ENCODE assay signal across 15 cellular contexts in genomic region chr4:122831515-122832196, GRCh38. TPM values are rescaled to one million over a fixed set of nuclear protein-coding genes. Genes with fewer than 3 reads are reported as not detected.
A peak's percentile ranks its signal among the peaks of the same experiment; 100 is the strongest.
DNase-seq lines count a peak whose midpoint lies in the region; ATAC-seq and TF ChIP-seq lines count a peak whose summit lies in the region.
"Had no signal": no experiment of that assay in that cellular context is flagged by ENCODE, and none has a peak within 500 bp of the region (broad histone marks: within the 10 kb centered on the region; RNA-seq: fewer than 3 reads in every experiment).

No MANE protein-coding gene starts in this region.

- H3K27ac ChIP-seq in HUES64 (ENCODE audit: low read depth, low read length) (no peak overlapping the region), breast epithelium (peak overlapping the region; percentile 77 to 92), mesenchymal stem cell (ENCODE audit: low read length, poor library complexity, severe bottlenecking) (no peak overlapping the region)
- H3K27ac ChIP-seq: BLaER1, foreskin keratinocyte, neutrophil, SJSA1 had no signal

- H3K18ac ChIP-seq in mesenchymal stem cell (ENCODE audit: low read depth in 1 of 2, low read length in 2 of 2), result no peak overlapping the region

- no peak overlapping the region for H2BK120ac ChIP-seq in mesenchymal stem cell (ENCODE audit: low read depth, low read length)

- H2BK15ac ChIP-seq in mesenchymal stem cell (ENCODE audit: low read depth, poor library complexity, severe bottlenecking), result no peak overlapping the region

- H4K91ac ChIP-seq in mesenchymal stem cell (ENCODE audit: low read length), result no peak overlapping the region

- H3K36me3 ChIP-seq in HUES64 (ENCODE audit: insufficient read depth, low read length), result peaks cover 66% of the 10 kb centered on the region
- no peaks in the 10 kb centered on the region for H3K36me3 ChIP-seq in breast epithelium
- peaks cover 4 to 16% of the 10 kb centered on the region in 2 experiments for H3K36me3 ChIP-seq in mesenchymal stem cell (ENCODE audit: control insufficient read depth in 1 of 2, insufficient read depth in 2 of 2, low read depth in 1 of 2, low read length in 2 of 2)
- H3K36me3 ChIP-seq: BLaER1, neutrophil had no signal

- peak; percentile 26 for DNase-seq in COR-L47 (lab: John Stamatoyannopoulos, UW)
- no peak for DNase-seq in breast epithelium (ENCODE audit: low spot score in 2 of 2)
- DNase-seq in mesenchymal stem cell, result peak; percentile 37
- no peak for DNase-seq in lower leg skin (ENCODE audit: low spot score in 2 of 2)
- no peak for DNase-seq in activated T-cell treated with anti-CD3 and anti-CD28 coated beads, Interleukin-2, amount 50 U/mL, for 48 hours
- DNase-seq: activated CD4-positive, alpha-beta memory T cell treated with anti-CD3 and anti-CD28 coated beads, Interleukin-2, amount 10 ng/mL, durations not matched to agents 7 days and 5 days; NCI-H2171 treated with DMSO at 0.1 percent for 48 hours had no signal

- H2BK5ac ChIP-seq in mesenchymal stem cell (ENCODE audit: low read depth, low read length, poor library complexity, severe bottlenecking), result no peak overlapping the region

- H2BK12ac ChIP-seq in mesenchymal stem cell (ENCODE audit: low read length in 2 of 2), result no peak overlapping the region

- no peak overlapping the region for H2AFZ ChIP-seq in mesenchymal stem cell (ENCODE audit: low read depth, low read length)

- TF ChIP-seq POLR2A in breast epithelium (IDR thresholded peaks at IDR 0.05) (no peak), lower leg skin (IDR thresholded peaks at IDR 0.05) (no peak)

- peaks cover 80% of the 10 kb centered on the region for H3K4me1 ChIP-seq in HUES64 (ENCODE audit: insufficient read depth, low read length)
- H3K4me1 ChIP-seq in breast epithelium, result peaks cover 0 to 10% of the 10 kb centered on the region in 2 donors
- H3K4me1 ChIP-seq in mesenchymal stem cell (ENCODE audit: control insufficient read depth, insufficient read depth, low read depth, low read length), result peaks cover 7% of the 10 kb centered on the region

- H3K4me3 ChIP-seq in HUES64 (ENCODE audit: low read length) (peak overlapping the region; percentile 81; the same call in 1 of the 2 replicates), breast epithelium (no peak overlapping the region), mesenchymal stem cell (ENCODE audit: insufficient read depth in 1 of 2, low read depth in 1 of 2, low read length in 2 of 2) (peak overlapping the region in 1 of 2 experiments; percentile 15), lower leg skin (ENCODE audit: low read depth, poor library complexity, severe bottlenecking) (no peak overlapping the region)
- H3K4me3 ChIP-seq: BLaER1, SJSA1 had no signal

- no peak overlapping the region for H4K8ac ChIP-seq in mesenchymal stem cell (ENCODE audit: low read length)

- H3K14ac ChIP-seq in mesenchymal stem cell (ENCODE audit: low read length in 2 of 2), result no peak overlapping the region

- no peaks in the 10 kb centered on the region for H3K27me3 ChIP-seq in HUES64 (ENCODE audit: insufficient read depth, low read length)
- H3K27me3 ChIP-seq in breast epithelium, result no peaks in the 10 kb centered on the region
- no peaks in the 10 kb centered on the region for H3K27me3 ChIP-seq in mesenchymal stem cell (ENCODE audit: control insufficient read depth in 1 of 2, insufficient read depth in 1 of 2, low read length in 2 of 2)
- H3K27me3 ChIP-seq: SJSA1 had no signal

- H3K9ac ChIP-seq in HUES64 (ENCODE audit: low read depth, low read length) (no peak overlapping the region), mesenchymal stem cell (ENCODE audit: low read length) (peak overlapping the region; percentile 17)
- H3K9ac ChIP-seq: BLaER1 had no signal

- no peak overlapping the region for H3K4ac ChIP-seq in mesenchymal stem cell (ENCODE audit: low read depth in 1 of 2, low read length in 2 of 2)

- WGBS in HUES64, result 96% methylated on average over 6 of the region's 6 CpGs
- WGBS in mesenchymal stem cell, result 75% methylated on average over 4 of the region's 6 CpGs
- 55 to 63% methylated on average over 6 of the region's 6 CpGs for WGBS in lower leg skin, 2 donors

- ATAC-seq in HG03097 (IDR thresholded peaks at IDR 0.05; ENCODE audit: low FRiP score, unreplicated experiment) (no peak), GM21367 (IDR thresholded peaks at IDR 0.05; ENCODE audit: unreplicated experiment) (no peak)
- ATAC-seq: foreskin keratinocyte, HCT116 had no signal

- no peak overlapping the region for H3K4me2 ChIP-seq in mesenchymal stem cell (ENCODE audit: low read length, poor library complexity, severe bottlenecking)
- H3K4me2 ChIP-seq: BLaER1 had no signal

- H2AK5ac ChIP-seq in mesenchymal stem cell (ENCODE audit: low read length, severe bottlenecking), result no peak overlapping the region

- H3K79me1 ChIP-seq in mesenchymal stem cell (replicated peaks; ENCODE audit: low read length, poor library complexity, severe bottlenecking), result no peaks in the 10 kb centered on the region

- no peak overlapping the region for H3K23ac ChIP-seq in mesenchymal stem cell (ENCODE audit: low read length in 2 of 2)

- no peak for TF ChIP-seq CTCF in breast epithelium (IDR thresholded peaks at IDR 0.05)
- no peak for TF ChIP-seq CTCF in lower leg skin (IDR thresholded peaks at IDR 0.05)

- intact Hi-C loops in breast epithelium (cut with DNase I; ENCODE audit: low total_unique reads) (no loop called here), lower leg skin (cut with DNase I; ENCODE audit: low total_unique reads) (no loop called here)

- no peaks in the 10 kb centered on the region for H3K9me3 ChIP-seq in HUES64 (ENCODE audit: insufficient read depth, low read depth, low read length)
- H3K9me3 ChIP-seq in breast epithelium, result no peaks in the 10 kb centered on the region
- no peaks in the 10 kb centered on the region for H3K9me3 ChIP-seq in mesenchymal stem cell (ENCODE audit: control insufficient read depth, low read length)
- H3K9me3 ChIP-seq: BLaER1, neutrophil, SJSA1 had no signal

RNA-seq across cellular contexts. Expression of gene FGF2, which starts 5.0 kb away (rescaled TPM):
- 31.5 TPM for polyA plus RNA-seq in HUES64 (2013, experiment 1 of 2)
- 33.5 TPM for polyA plus RNA-seq in HUES64 (2013, experiment 2 of 2)
- total RNA-seq in breast epithelium (10 to 100 TPM; 21.6 to 53.6 (median 33.0) TPM), lower leg skin (1 to 10 TPM; 4.8 to 6.1 (median 5.0) TPM)
- polyA plus RNA-seq in mesenchymal stem cell (2013, experiment 1 of 2), result 10.4 TPM
- polyA plus RNA-seq in mesenchymal stem cell (2013, experiment 2 of 2), result 10.7 TPM

Comparison
In these comparisons a context has a peak if more than half of its experiments do, and no peak if none do; other contexts are left out.
1. DNase-seq: peak in COR-L47 (single experiment) and mesenchymal stem cell (single experiment); none in breast epithelium (0 of 2), lower leg skin (0 of 2) and activated T-cell treated with anti-CD3 and anti-CD28 coated beads, Interleukin-2, amount 50 U/mL, for 48 hours (0 of 2).
2. H3K27ac ChIP-seq: peak in breast epithelium (2 of 2); none in HUES64 (single experiment) and mesenchymal stem cell (single experiment).